In genomic region chr19:29909545-29909944, GRCh38 we compare ENCODE assay signal across 20 cellular contexts. TPM values are rescaled to one million over a fixed set of nuclear protein-coding genes. Genes with fewer than 3 reads are reported as not detected.
DNase-seq lines count a peak whose midpoint lies in the region; ATAC-seq, FAIRE-seq and TF ChIP-seq lines count a peak whose summit lies in the region.
"Had no signal": no experiment of that assay in that cellular context is flagged by ENCODE, and none has a peak within 500 bp of the region (broad histone marks: within the 10 kb centered on the region; RNA-seq: fewer than 3 reads in every experiment).

No MANE protein-coding gene starts in this region.

- H3K27me3 ChIP-seq in K562 (ENCODE audit: control insufficient read depth in 2 of 2, insufficient read depth in 2 of 2, low read length in 2 of 2) = no peaks in the 10 kb centered on the region
- H3K27me3 ChIP-seq in CD8-positive, alpha-beta T cell (ENCODE audit: insufficient read depth, low read length) = no peaks in the 10 kb centered on the region
- H3K27me3 ChIP-seq in vagina = no peaks in the 10 kb centered on the region

- H3K27ac Mint-ChIP-seq in CD8-positive, alpha-beta T cell = no peak overlapping the region
- H3K27ac Mint-ChIP-seq: CD14-positive monocyte had no signal

- no peak for TF ChIP-seq EP300 in K562 (IDR thresholded peaks at IDR 0.05; ENCODE audit: low read length)

- peaks cover 7% of the 10 kb centered on the region for H3K27me3 Mint-ChIP-seq in CD8-positive, alpha-beta T cell (ENCODE audit: low read depth)

- H3K79me2 ChIP-seq in K562 (ENCODE audit: control insufficient read depth, insufficient read depth, low read length) = no peaks in the 10 kb centered on the region

- H3K4me2 ChIP-seq in K562 (ENCODE audit: insufficient read depth, low read length) = no peak overlapping the region
- H3K4me2 ChIP-seq: KMS-11 had no signal

- H3K36me3 ChIP-seq in K562 (ENCODE audit: control insufficient read depth, insufficient read depth, low read length) (no peaks in the 10 kb centered on the region), vagina (no peaks in the 10 kb centered on the region)
- H3K36me3 ChIP-seq in CD8-positive, alpha-beta T cell (ENCODE audit: insufficient read depth, low read length) = no peaks in the 10 kb centered on the region

- POLR2A ChIA-PET in HEK293T (lab: Yijun Ruan, JAX) (no interaction called here), K562 (lab: Yijun Ruan, JAX) (no interaction called here)
- POLR2A ChIA-PET in CD8-positive, alpha-beta T cell (lab: Charles Lee) = no interaction called here

- H3K4me1 ChIP-seq in K562 (replicated peaks in 1 of 2; ENCODE audit: control insufficient read depth in 2 of 2, insufficient read depth in 2 of 2, low read length in 2 of 2) (no peaks in the 10 kb centered on the region; a peak in 1 of 5 replicates), vagina (no peaks in the 10 kb centered on the region)
- no peaks in the 10 kb centered on the region for H3K4me1 ChIP-seq in CD8-positive, alpha-beta T cell (ENCODE audit: insufficient read depth, low read length)

- no peak overlapping the region for H3K9ac ChIP-seq in K562 (ENCODE audit: insufficient read depth in 1 of 2, low read depth in 2 of 2, low read length in 2 of 2)
- H3K9ac ChIP-seq: KMS-11 had no signal

- no peak for ATAC-seq in K562
- ATAC-seq in CD8-positive, alpha-beta T cell = no peak
- no peak for ATAC-seq in GM21717 (IDR thresholded peaks at IDR 0.05; ENCODE audit: unreplicated experiment)

- H3K4me1 Mint-ChIP-seq in CD8-positive, alpha-beta T cell (ENCODE audit: low read depth) = no peaks in the 10 kb centered on the region
- H3K4me1 Mint-ChIP-seq: CD14-positive monocyte had no signal

- H3K9me3 ChIP-seq in K562 (replicated peaks; ENCODE audit: control insufficient read depth, insufficient read depth, low read depth, low read length) (no peaks in the 10 kb centered on the region), vagina (no peaks in the 10 kb centered on the region)
- no peaks in the 10 kb centered on the region for H3K9me3 ChIP-seq in CD8-positive, alpha-beta T cell (ENCODE audit: low read length)

- no peaks in the 10 kb centered on the region for H3K9me1 ChIP-seq in K562 (ENCODE audit: control insufficient read depth, insufficient read depth, low read length)

- TF ChIP-seq CTCF in AG10803 (conservative IDR thresholded peaks at IDR 0.05; ENCODE audit: low read length) = no peak
- TF ChIP-seq CTCF in K562 (IDR thresholded peaks at IDR 0.05 in 2 of 3, conservative IDR thresholded peaks at IDR 0.05 in 1 of 3; ENCODE audit: insufficient read depth in 2 of 3, low read depth in 1 of 3, low read length in 3 of 3) = no peak
- no peak for TF ChIP-seq CTCF in CD8-positive, alpha-beta T cell (IDR thresholded peaks at IDR 0.05)
- no peak for TF ChIP-seq CTCF in vagina (IDR thresholded peaks at IDR 0.05)

- WGBS in K562 (ENCODE audit: insufficient coverage, low coverage, missing lambda C conversion rate) = 11% methylated on average over 9 of the region's 9 CpGs

- H3K9me3 Mint-ChIP-seq in CD8-positive, alpha-beta T cell = no peaks in the 10 kb centered on the region

- no peak overlapping the region for H3K27ac ChIP-seq in K562 (ENCODE audit: extremely low read depth, low read depth, low read length)
- no peak overlapping the region for H3K27ac ChIP-seq in CD8-positive, alpha-beta T cell (ENCODE audit: low read depth, low read length)
- H3K27ac ChIP-seq in vagina = no peak overlapping the region
- H3K27ac ChIP-seq: KMS-11 had no signal

- no peak for TF ChIP-seq POLR2A in K562 (conservative IDR thresholded peaks at IDR 0.05)
- TF ChIP-seq POLR2A in vagina (IDR thresholded peaks at IDR 0.05) = no peak

- H3K4me3 ChIP-seq in AG10803 (ENCODE audit: low read length) (no peak overlapping the region), K562 (no peak overlapping the region), vagina (no peak overlapping the region)
- H3K4me3 ChIP-seq in CD8-positive, alpha-beta T cell (ENCODE audit: low read depth, low read length) = no peak overlapping the region

- H3K4me3 Mint-ChIP-seq in CD8-positive, alpha-beta T cell = no peak overlapping the region
- H3K4me3 Mint-ChIP-seq: CD14-positive monocyte had no signal

- FAIRE-seq in K562 (lab: Jason Lieb, UNC) = no peak
- FAIRE-seq: A204.1 had no signal

- intact Hi-C loops in K562 (cut with micrococcal nuclease) = no loop called here
- intact Hi-C loops in CD8-positive, alpha-beta T cell (cut with DNase I, micrococcal nuclease) = no loop called here
- intact Hi-C loops in vagina (cut with DNase I) = no loop called here

- CTCF ChIA-PET in HEK293T (lab: Yijun Ruan, JAX) = no interaction called here
- CTCF ChIA-PET in K562 (lab: Yijun Ruan, JAX; ENCODE audit: low intra/inter-chr PET ratio) = no interaction called here
- CTCF ChIA-PET in CD8-positive, alpha-beta T cell (lab: Charles Lee) = no interaction called here

- no TSS peak for BruUV-seq in K562 (replicated peaks; lab: Mats Ljungman, UMichigan)

- H3K36me3 Mint-ChIP-seq in CD8-positive, alpha-beta T cell = no peaks in the 10 kb centered on the region
- H3K36me3 Mint-ChIP-seq: CD14-positive monocyte had no signal

- H2AFZ ChIP-seq in K562 (ENCODE audit: low read depth, low read length) = no peak overlapping the region

- no peaks in the 10 kb centered on the region for H4K20me1 ChIP-seq in K562 (replicated peaks; ENCODE audit: control insufficient read depth, insufficient read depth, low read length)

- peak; percentile 4 for DNase-seq in AG10803 (ENCODE audit: low read depth)
- no peak for DNase-seq in HEK293T (ENCODE audit: extremely low spot score)
- DNase-seq in K562 (ENCODE audit: extremely low read depth in 1 of 4, low spot score in 3 of 4) = no peak
- DNase-seq in foreskin melanocyte = peak; percentile 11
- no peak for DNase-seq in CD8-positive, alpha-beta T cell
- no peak for DNase-seq in vagina (ENCODE audit: extremely low spot score in 2 of 2)
- no peak for DNase-seq in inferior parietal cortex (ENCODE audit: extremely low spot score)
- DNase-seq: AML-193, COR-L47, HCEC 1CT, NCI-H187, NCI-H2171, NCI-H446, NCI-H69, RPMI8226, SIG-M5 had no signal

- TF ChIP-seq RAD21 in K562 (CRISPR knock-in tag; conservative IDR thresholded peaks at IDR 0.05 in 1 of 2, IDR thresholded peaks at IDR 0.05 in 1 of 2) = no peak

- in situ Hi-C loops in K562 (cut with MboI) = no loop called here

TF ChIP-seq in HEK293T, 16 proteins besides CTCF, POLR2A, EP300 and RAD21:
- TF ChIP-seq PKNOX1 (IDR thresholded peaks at IDR 0.05) (peak; percentile 32; the same call in 1 of the 2 replicates), BHLHE40 (IDR thresholded peaks at IDR 0.05; ENCODE audit: borderline replicate concordance) (no peak)
TF ChIP-seq in HEK293T: peak in this region for 1.

TF ChIP-seq in K562, 482 proteins besides CTCF, POLR2A, EP300 and RAD21 (continues in another document):
- TF ChIP-seq PKNOX1 (IDR thresholded peaks at IDR 0.05) = peak; percentile 56; the same call in 1 of the 2 replicates
- TF ChIP-seq E4F1 (CRISPR knock-in tag; IDR thresholded peaks at IDR 0.05; ENCODE audit: borderline replicate concordance) = no peak

RNA-seq across cellular contexts. Expression of gene URI1, which starts 32.5 kb away (rescaled TPM):
- total RNA-seq in K562 (2011; cell fraction: chromatin; rRNA removed; ENCODE audit: low replicate concordance) = 23.1 and 114 TPM in 2 replicates
- total RNA-seq in K562 (2011; cell fraction: nucleolus; rRNA removed) = 15.7 and 23.2 TPM in 2 replicates
- 37.5 and 49.5 TPM in 2 replicates for total RNA-seq in K562 (2011; cell fraction: nucleoplasm; rRNA removed)
- 50.9 and 61.3 TPM in 2 replicates for total RNA-seq in K562 (2014; rRNA removed)
- 87.4 and 99.1 TPM in 2 replicates for total RNA-seq in K562 (2014; rRNA removed; fragmentation: Illumina TruSeq; extraction: Trizol)
- total RNA-seq in K562 (2015; rRNA removed; fragmentation: Illumina TruSeq; extraction: Trizol) = 79.8 and 83.2 TPM in 2 replicates
- 61.5 and 63.9 TPM in 2 replicates for total RNA-seq in K562 (2021)
- 71.8 and 83.5 TPM in 2 replicates for polyA plus RNA-seq in K562 (2011; rRNA removed)
- polyA plus RNA-seq in K562 (2011; cell fraction: cytosol; rRNA removed) = 12.0 and 34.1 TPM in 2 replicates
- 44.6 and 76.9 TPM in 2 replicates for polyA plus RNA-seq in K562 (2011; cell fraction: nucleus; rRNA removed)
- 56.1 and 58.5 TPM in 2 replicates for polyA plus RNA-seq in K562 (2012)
- 67.9 and 78.2 TPM in 2 replicates for polyA plus RNA-seq in K562 (2014; fragmentation: Illumina TruSeq; extraction: Trizol)
- polyA plus RNA-seq in K562 (2014; fragmentation: Nextera tagmentation; extraction: Ambion mirVana) = 10 to 100 TPM; 16.9 to 19.8 TPM
- 50.6 and 56.7 TPM in 2 replicates for polyA plus RNA-seq in K562 (2014; rRNA removed)
- 190 and 200 TPM in 2 replicates for polyA minus RNA-seq in K562 (2011; rRNA and poly(A)+ RNA removed)
- 36.9 and 45.0 TPM in 2 replicates for polyA minus RNA-seq in K562 (2011; cell fraction: cytosol; rRNA and poly(A)+ RNA removed)
- 52.9 and 97.6 TPM in 2 replicates for polyA minus RNA-seq in K562 (2011; cell fraction: nucleus; rRNA and poly(A)+ RNA removed)
- 10 to 100 TPM; 51.3 to 56.4 TPM for total RNA-seq in CD8-positive, alpha-beta T cell
- total RNA-seq in vagina = 39.8 TPM

Comparison
In these comparisons a context has a peak if more than half of its experiments do, and no peak if none do; other contexts are left out.
1. DNase-seq: peak in AG10803 (single experiment) and foreskin melanocyte (single experiment); none in HEK293T (single experiment), K562 (0 of 4), CD8-positive, alpha-beta T cell (0 of 7), vagina (0 of 2) and inferior parietal cortex (single experiment).